In genomic region chr3:187242435-187242834, GRCh38 we compare ENCODE assay signal across 24 cellular contexts. TPM values are rescaled to one million over a fixed set of nuclear protein-coding genes. Genes with fewer than 3 reads are reported as not detected.
"Had no signal": no experiment of that assay in that cellular context is flagged by ENCODE, and none has a peak within 500 bp of the region (broad histone marks: within the 10 kb centered on the region; RNA-seq: fewer than 3 reads in every experiment).

No MANE protein-coding gene starts in this region.

- H3K4me1 ChIP-seq: left ventricle myocardium inferior, prostate gland, right atrium auricular region had no signal

- H3K27me3 ChIP-seq: dorsolateral prefrontal cortex, right atrium auricular region, tibial nerve had no signal

- DNase-seq: activated CD4-positive, alpha-beta T cell treated with anti-CD3 and anti-CD28 coated beads, Interleukin-2, amount 50 U/mL, for 4 hours; activated effector memory CD4-positive, alpha-beta T cell treated with anti-CD3 and anti-CD28 coated beads, Interleukin-2, amount 50 U/mL, for 16 hours; activated naive CD4-positive, alpha-beta T cell treated with anti-CD3 and anti-CD28 coated beads, Interleukin-2, amount 50 U/mL, for 16 hours; activated T-cell treated with anti-CD3 and anti-CD28 coated beads, Interleukin-2, amount 50 U/mL, for 72 hours; dorsolateral prefrontal cortex; foreskin melanocyte; hypothalamus; kidney; left ventricle myocardium inferior; mammary epithelial cell; stimulated activated CD4-positive, alpha-beta T cell treated with anti-CD3 and anti-CD28 coated beads, Interleukin-2, amount 100 ng/mL, for 24 hours had no signal

- H3K27ac Mint-ChIP-seq: activated T-cell treated with anti-CD3 and anti-CD28 coated beads, Interleukin-2, amount 50 U/mL, for 72 hours; stimulated activated naive CD8-positive, alpha-beta T cell treated with anti-CD3 and anti-CD28 coated beads, Interleukin-15, Interleukin-2, amounts not matched to agents 100 ng/mL and 50 ng/mL, for 24 hours; T-helper 2 cell treated with Interferon-gamma antibody and Interleukin-4, amounts not matched to agents 5 μg/mL and 100 μg/mL, for 36 hours had no signal

- H3K36me3 ChIP-seq: left ventricle myocardium inferior, prostate gland, right atrium auricular region, tibial nerve had no signal

- H3K9me3 Mint-ChIP-seq: T-helper 2 cell treated with Interferon-gamma antibody and Interleukin-4, amounts not matched to agents 5 μg/mL and 100 μg/mL, for 36 hours had no signal

- H3K27ac ChIP-seq: dorsolateral prefrontal cortex, epithelial cell of prostate, left ventricle myocardium inferior, prostate gland, right atrium auricular region, tibial nerve had no signal

- H3K4me3 ChIP-seq: dorsolateral prefrontal cortex, left ventricle myocardium inferior, prostate gland, right atrium auricular region, tibial nerve had no signal

- H3K9me3 ChIP-seq: left ventricle myocardium inferior, prostate gland, right atrium auricular region, tibial nerve had no signal

- H3K4me3 Mint-ChIP-seq: activated T-cell treated with anti-CD3 and anti-CD28 coated beads, Interleukin-2, amount 50 U/mL, for 72 hours; neural crest cell; stimulated activated naive CD8-positive, alpha-beta T cell treated with anti-CD3 and anti-CD28 coated beads, Interleukin-15, Interleukin-2, amounts not matched to agents 100 ng/mL and 50 ng/mL, for 24 hours; T-helper 2 cell treated with Interferon-gamma antibody and Interleukin-4, amounts not matched to agents 5 μg/mL and 100 μg/mL, for 36 hours had no signal

RNA-seq across cellular contexts. Expression of gene RTP1, which starts 45.1 kb away (rescaled TPM):
- total RNA-seq: activated CD8-positive, alpha-beta memory T cell treated with anti-CD3 and anti-CD28 coated beads for 36 hours; activated T-cell treated with anti-CD3 and anti-CD28 coated beads, Interleukin-2, amount 50 U/mL, for 72 hours; cardiac septum; kidney; left ventricle myocardium inferior; mammary epithelial cell; mononuclear cell; neural crest cell; osteocyte; prostate gland; right atrium auricular region; skeletal muscle tissue; tibial nerve had no signal
- polyA plus RNA-seq: adipose tissue, mammary epithelial cell had no signal

RNA-seq across cellular contexts. Expression of gene MASP1, which starts 49.1 kb away (rescaled TPM):
- total RNA-seq: activated CD8-positive, alpha-beta memory T cell treated with anti-CD3 and anti-CD28 coated beads for 36 hours; activated T-cell treated with anti-CD3 and anti-CD28 coated beads, Interleukin-2, amount 50 U/mL, for 72 hours; mononuclear cell; osteocyte had no signal
- polyA plus RNA-seq: mammary epithelial cell had no signal
